Comparison of ENCODE assay signal across 17 cellular contexts in genomic region chr6:166604911-166605310, GRCh38. TPM values are rescaled to one million over a fixed set of nuclear protein-coding genes. Genes with fewer than 3 reads are reported as not detected.
DNase-seq lines count a peak whose midpoint lies in the region; ATAC-seq and TF ChIP-seq lines count a peak whose summit lies in the region.
"Had no signal": no experiment of that assay in that cellular context is flagged by ENCODE, and none has a peak within 500 bp of the region (broad histone marks: within the 10 kb centered on the region; RNA-seq: fewer than 3 reads in every experiment).

No MANE protein-coding gene starts in this region.

- H3K27me3 ChIP-seq in GM23338 (ENCODE audit: insufficient read depth) (no peaks in the 10 kb centered on the region), Karpas-422 (ENCODE audit: low read length) (no peaks in the 10 kb centered on the region), endodermal cell (ENCODE audit: control insufficient read depth, insufficient read depth, low read length, poor library complexity, severe bottlenecking) (no peaks in the 10 kb centered on the region)
- H3K27me3 ChIP-seq: BE2C had no signal

- H3K27me3 Mint-ChIP-seq in GM23338 (ENCODE audit: insufficient read depth, low read depth, poor library complexity) (peaks cover 3% of the 10 kb centered on the region), endodermal cell (ENCODE audit: insufficient read depth) (no peaks in the 10 kb centered on the region), osteocyte (ENCODE audit: unreplicated experiment) (no peaks in the 10 kb centered on the region)
- H3K27me3 Mint-ChIP-seq: CD4-positive, alpha-beta memory T cell had no signal

- DNase-seq in GM23338 (ENCODE audit: low spot score) = no peak
- no peak for DNase-seq in Karpas-422
- DNase-seq in endodermal cell = peak; percentile 42
- peak; percentile 60 for DNase-seq in osteocyte (ENCODE audit: extremely low spot score, unreplicated experiment)
- no peak for DNase-seq in NCI-H1417 treated with DMSO at 0.1 percent for 48 hours (lab: John Stamatoyannopoulos, UW)
- DNase-seq in DMS 273 (lab: John Stamatoyannopoulos, UW; ENCODE audit: unreplicated experiment) = no peak
- DNase-seq: BE2C; CD4-positive, alpha-beta memory T cell; DMS153; DMS79 treated with DMSO at 0.1 percent for 48 hours; EL; HCEC 1CT; HFFc6 had no signal

- H3K4me2 ChIP-seq in GM23338 = no peak overlapping the region
- H3K4me2 ChIP-seq in Karpas-422 (ENCODE audit: low read depth, low read length, poor library complexity, severe bottlenecking) = peak overlapping the region; percentile 19
- H3K4me2 ChIP-seq: A549 had no signal

- no peaks in the 10 kb centered on the region for H3F3A ChIP-seq in GM23338 (replicated peaks; ENCODE audit: low read depth)

- H3K27ac ChIP-seq in GM23338 (ENCODE audit: low read depth) = no peak overlapping the region
- H3K27ac ChIP-seq in Karpas-422 (ENCODE audit: low read length) = no peak overlapping the region
- H3K27ac ChIP-seq in endodermal cell (ENCODE audit: low read depth, low read length) = no peak overlapping the region
- H3K27ac ChIP-seq: A549, C4-2B had no signal

- H3K4me3 Mint-ChIP-seq in GM23338 = no peak overlapping the region
- H3K4me3 Mint-ChIP-seq in endodermal cell = no peak overlapping the region
- no peak overlapping the region for H3K4me3 Mint-ChIP-seq in osteocyte (ENCODE audit: unreplicated experiment)
- H3K4me3 Mint-ChIP-seq: CD4-positive, alpha-beta memory T cell; HFFc6 had no signal

- H3K9ac ChIP-seq in Karpas-422 (ENCODE audit: low read length) (no peak overlapping the region), endodermal cell (ENCODE audit: extremely low read depth, low read length, poor library complexity, severe bottlenecking) (no peak overlapping the region)

- ATAC-seq in GM23338 (peak; percentile 30; the same call in 2 of the 3 replicates), GM18498 (IDR thresholded peaks at IDR 0.05; ENCODE audit: unreplicated experiment) (no peak)
- ATAC-seq: A549, HepG2 had no signal

- H3K27ac Mint-ChIP-seq in GM23338 (peak overlapping the region; percentile 68), endodermal cell (no peak overlapping the region), osteocyte (ENCODE audit: unreplicated experiment) (no peak overlapping the region)
- H3K27ac Mint-ChIP-seq: CD4-positive, alpha-beta memory T cell; HFFc6 had no signal

- H3K36me3 Mint-ChIP-seq in GM23338 (ENCODE audit: low read depth) (no peaks in the 10 kb centered on the region; the same call in 1 of the 3 replicates), endodermal cell (ENCODE audit: low read depth) (peaks cover 9% of the 10 kb centered on the region), osteocyte (ENCODE audit: unreplicated experiment) (peaks cover 12% of the 10 kb centered on the region)

- TF ChIP-seq CTCF in GM23338 (conservative IDR thresholded peaks at IDR 0.05; ENCODE audit: low read depth in 2 of 2) (no peak), endodermal cell (conservative IDR thresholded peaks at IDR 0.05) (no peak), osteocyte (IDR thresholded peaks at IDR 0.05) (no peak)

- H3K4me1 Mint-ChIP-seq in GM23338 (peaks cover 30% of the 10 kb centered on the region), endodermal cell (peaks cover 9% of the 10 kb centered on the region), osteocyte (ENCODE audit: unreplicated experiment) (peaks cover 18% of the 10 kb centered on the region)

- H3K9me3 Mint-ChIP-seq in GM23338 (no peaks in the 10 kb centered on the region), endodermal cell (no peaks in the 10 kb centered on the region), osteocyte (ENCODE audit: unreplicated experiment) (no peaks in the 10 kb centered on the region)
- H3K9me3 Mint-ChIP-seq: CD4-positive, alpha-beta memory T cell had no signal

- H2AFZ ChIP-seq in GM23338 = no peak overlapping the region
- H2AFZ ChIP-seq in Karpas-422 (ENCODE audit: low read length) = no peak overlapping the region

- H3K9me2 ChIP-seq in GM23338 (ENCODE audit: insufficient read depth) (no peaks in the 10 kb centered on the region), Karpas-422 (replicated peaks; ENCODE audit: insufficient read depth, low read length) (no peaks in the 10 kb centered on the region)

- no peak overlapping the region for H3K4me3 ChIP-seq in GM23338
- no peak overlapping the region for H3K4me3 ChIP-seq in Karpas-422 (ENCODE audit: low read length)
- H3K4me3 ChIP-seq in endodermal cell (ENCODE audit: low read length) = no peak overlapping the region
- H3K4me3 ChIP-seq: A549 had no signal

- H3K79me2 ChIP-seq in GM23338 (replicated peaks; ENCODE audit: insufficient read depth) (peaks cover 96% of the 10 kb centered on the region), Karpas-422 (ENCODE audit: low read length) (no peaks in the 10 kb centered on the region)

- H4K20me1 ChIP-seq in GM23338 (replicated peaks; ENCODE audit: insufficient read depth) = peaks cover 27% of the 10 kb centered on the region
- H4K20me1 ChIP-seq in Karpas-422 (ENCODE audit: insufficient read depth, low read depth, low read length) = no peaks in the 10 kb centered on the region

- H3K36me3 ChIP-seq in GM23338 (ENCODE audit: insufficient read depth) (no peaks in the 10 kb centered on the region), Karpas-422 (ENCODE audit: insufficient read depth, low read length) (no peaks in the 10 kb centered on the region), endodermal cell (ENCODE audit: control insufficient read depth, insufficient read depth, low read length) (no peaks in the 10 kb centered on the region)
- H3K36me3 ChIP-seq: BE2C had no signal

- H3K9me3 ChIP-seq in Karpas-422 (ENCODE audit: low read length) (no peaks in the 10 kb centered on the region), endodermal cell (ENCODE audit: control insufficient read depth, low read length) (no peaks in the 10 kb centered on the region)
- H3K9me3 ChIP-seq: A549, BE2C had no signal

- H3K4me1 ChIP-seq in GM23338 (ENCODE audit: insufficient read depth) (0 out of 2 replicates have a peak, but pooled peaks cover 8% of the 10 kb centered on the region), Karpas-422 (ENCODE audit: low read length) (peaks cover 31% of the 10 kb centered on the region), endodermal cell (ENCODE audit: control insufficient read depth, insufficient read depth, low read length) (no peaks in the 10 kb centered on the region)
- H3K4me1 ChIP-seq: A549 had no signal

- WGBS in endodermal cell (ENCODE audit: insufficient coverage in 1 of 2, insufficient read length in 1 of 2), 2 experiments = 85 to 94% methylated on average over 5 to 6 of the region's 6 CpGs

TF ChIP-seq in GM23338, 12 proteins besides CTCF, POLR2A, EP300 and RAD21 (continues in another document):
- TF ChIP-seq JUNB (IDR thresholded peaks at IDR 0.05; ENCODE audit: unreplicated experiment) = no peak
- TF ChIP-seq ETS1 (IDR thresholded peaks at IDR 0.05) = no peak
- TF ChIP-seq POLR2AphosphoS5 (IDR thresholded peaks at IDR 0.05; ENCODE audit: low read depth) = no peak
- TF ChIP-seq CREB1 (CRISPR knock-in tag; IDR thresholded peaks at IDR 0.05; ENCODE audit: low read depth) = no peak
- TF ChIP-seq ZNF331 (CRISPR knock-in tag; IDR thresholded peaks at IDR 0.05; ENCODE audit: low read depth) = no peak
- TF ChIP-seq STAT1 (IDR thresholded peaks at IDR 0.05; ENCODE audit: unreplicated experiment) = no peak

RNA-seq across cellular contexts. Expression of gene RAMACL, which starts 18.4 kb away (rescaled TPM):
- total RNA-seq in GM23338 (2014; rRNA removed; shearing (Covaris generic)) = 4.0 and 4.2 TPM in 2 replicates
- 0.61 and 0.68 TPM in 2 replicates for polyA plus RNA-seq in GM23338 (2016; fragmentation: Nextera tagmentation; extraction: Ambion mirVana)
- 1.7 and 3.6 TPM in 2 replicates for total RNA-seq in Karpas-422 (2014; rRNA removed; shearing (Covaris generic); ENCODE audit: low replicate concordance)
- total RNA-seq in endodermal cell (1 to 10 TPM in 1 of 2 donors, under 1 TPM in 1; 0.80 to 2.5 TPM), osteocyte (2.5 and 3.6 TPM in 2 replicates)
- 0.11 TPM for polyA plus RNA-seq in endodermal cell (2013, experiment 1 of 2)
- polyA plus RNA-seq in endodermal cell (2013, experiment 2 of 2) = 0.33 TPM

RNA-seq across cellular contexts. Expression of gene RPS6KA2, which starts 22.1 kb away (rescaled TPM):
- total RNA-seq in GM23338 (2014; rRNA removed; shearing (Covaris generic)) = 25.3 and 25.6 TPM in 2 replicates
- 9.4 and 12.5 TPM in 2 replicates for polyA plus RNA-seq in GM23338 (2016; fragmentation: Nextera tagmentation; extraction: Ambion mirVana)
- total RNA-seq in Karpas-422 (2014; rRNA removed; shearing (Covaris generic); ENCODE audit: low replicate concordance) = 7.2 and 8.8 TPM in 2 replicates
- total RNA-seq in endodermal cell = 10 to 100 TPM; 17.9 to 23.9 TPM
- 16.7 TPM for polyA plus RNA-seq in endodermal cell (2013, experiment 1 of 2)
- 16.3 TPM for polyA plus RNA-seq in endodermal cell (2013, experiment 2 of 2)
- total RNA-seq in osteocyte = 89.9 and 102 TPM in 2 replicates

Comparison
In these comparisons a context has a peak if more than half of its experiments do, and no peak if none do; other contexts are left out.
1. DNase-seq: peak in endodermal cell (single experiment) and osteocyte (single experiment); none in GM23338 (single experiment), Karpas-422 (single experiment), NCI-H1417 treated with DMSO at 0.1 percent for 48 hours (single experiment) and DMS 273 (single experiment).